ENCODE assay signal across 20 cellular contexts in genomic region chr4:41550308-41550707, GRCh38. TPM values are rescaled to one million over a fixed set of nuclear protein-coding genes. Genes with fewer than 3 reads are reported as not detected.
DNase-seq lines count a peak whose midpoint lies in the region; TF ChIP-seq lines count a peak whose summit lies in the region.
"Had no signal": no experiment of that assay in that cellular context is flagged by ENCODE, and none has a peak within 500 bp of the region (broad histone marks: within the 10 kb centered on the region; RNA-seq: fewer than 3 reads in every experiment).

No MANE protein-coding gene starts in this region.

- no peak overlapping the region for H2BK15ac ChIP-seq in mesenchymal stem cell (ENCODE audit: low read depth, poor library complexity, severe bottlenecking)

- no peak overlapping the region for H2BK120ac ChIP-seq in mesenchymal stem cell (ENCODE audit: low read depth, low read length)

- no peak overlapping the region for H3K9ac ChIP-seq in mesenchymal stem cell (ENCODE audit: low read length)

- H4K8ac ChIP-seq in mesenchymal stem cell (ENCODE audit: low read length): no peak overlapping the region

- H3K36me3 Mint-ChIP-seq in endothelial cell (ENCODE audit: low read depth, unreplicated experiment): peaks cover 15% of the 10 kb centered on the region
- no peaks in the 10 kb centered on the region for H3K36me3 Mint-ChIP-seq in T-helper 2 cell treated with Interferon-gamma antibody and Interleukin-4, amounts not matched to agents 5 μg/mL and 100 μg/mL, for 36 hours (ENCODE audit: low read depth)
- H3K36me3 Mint-ChIP-seq: stimulated activated naive B cell treated with anti-CD40 and anti-IgM and Interleukin-4, amounts not matched to agents 10 μg/mL and 1 μg/mL and 100 μg/mL, for 72 hours had no signal

- H3K4me1 Mint-ChIP-seq in endothelial cell (ENCODE audit: unreplicated experiment): peaks cover 21% of the 10 kb centered on the region
- no peaks in the 10 kb centered on the region for H3K4me1 Mint-ChIP-seq in T-helper 2 cell treated with Interferon-gamma antibody and Interleukin-4, amounts not matched to agents 5 μg/mL and 100 μg/mL, for 36 hours (ENCODE audit: low read depth)
- H3K4me1 Mint-ChIP-seq: activated naive CD8-positive, alpha-beta T cell treated with anti-CD3 and anti-CD28 coated beads, Interleukin-2, amount 50 U/mL, for 24 hours; stimulated activated naive B cell treated with anti-CD40 and anti-IgM and Interleukin-4, amounts not matched to agents 10 μg/mL and 1 μg/mL and 100 μg/mL, for 72 hours had no signal

- no peaks in the 10 kb centered on the region for H3K9me3 ChIP-seq in mesenchymal stem cell (ENCODE audit: control insufficient read depth, low read length)
- H3K9me3 ChIP-seq: esophagus muscularis mucosa had no signal

- H3K36me3 ChIP-seq in mesenchymal stem cell (ENCODE audit: control insufficient read depth in 1 of 2, insufficient read depth in 2 of 2, low read depth in 1 of 2, low read length in 2 of 2): no peaks in the 10 kb centered on the region
- H3K36me3 ChIP-seq: cardiac muscle cell, esophagus muscularis mucosa had no signal

- DNase-seq in DMS53 (lab: John Stamatoyannopoulos, UW) (peak; percentile 79), DMS53 treated with DMSO at 0.1 percent for 48 hours (lab: John Stamatoyannopoulos, UW; ENCODE audit: unreplicated experiment) (no peak), LHCN-M2 (ENCODE audit: low read depth) (peak; percentile 19), endothelial cell (ENCODE audit: low spot score) (no peak), mesenchymal stem cell (peak; percentile 62), UCSD-AML1 (lab: John Stamatoyannopoulos, UW; ENCODE audit: unreplicated experiment) (no peak), SHP77 treated with DMSO at 0.1 percent for 48 hours (lab: John Stamatoyannopoulos, UW) (no peak)
- no peak for DNase-seq in T-helper 2 cell treated with Interferon-gamma antibody and Interleukin-4, amounts not matched to agents 5 μg/mL and 100 μg/mL, for 36 hours (ENCODE audit: low spot score)
- DNase-seq: 8988T; activated CD4-positive, alpha-beta T cell treated with anti-CD3 and anti-CD28 coated beads for 1 hour; activated naive CD8-positive, alpha-beta T cell treated with anti-CD3 and anti-CD28 coated beads, Interleukin-2, amount 50 U/mL, for 24 hours; glutamatergic neuron; Karpas-422; midbrain; NCI-H524; stimulated activated naive B cell treated with anti-CD40 and anti-IgM and Interleukin-4, amounts not matched to agents 10 μg/mL and 1 μg/mL and 100 μg/mL, for 72 hours; T1000 had no signal

- H3K4me3 Mint-ChIP-seq in endothelial cell (ENCODE audit: unreplicated experiment): no peak overlapping the region
- no peak overlapping the region for H3K4me3 Mint-ChIP-seq in T-helper 2 cell treated with Interferon-gamma antibody and Interleukin-4, amounts not matched to agents 5 μg/mL and 100 μg/mL, for 36 hours
- H3K4me3 Mint-ChIP-seq: activated naive CD8-positive, alpha-beta T cell treated with anti-CD3 and anti-CD28 coated beads, Interleukin-2, amount 50 U/mL, for 24 hours; stimulated activated naive B cell treated with anti-CD40 and anti-IgM and Interleukin-4, amounts not matched to agents 10 μg/mL and 1 μg/mL and 100 μg/mL, for 72 hours had no signal

- H3K14ac ChIP-seq in mesenchymal stem cell (ENCODE audit: low read length in 2 of 2): no peak overlapping the region

- no peak overlapping the region for H2BK5ac ChIP-seq in mesenchymal stem cell (ENCODE audit: low read depth, low read length, poor library complexity, severe bottlenecking)

- H4K91ac ChIP-seq in mesenchymal stem cell (ENCODE audit: low read length): no peak overlapping the region

- no peak overlapping the region for H3K18ac ChIP-seq in mesenchymal stem cell (ENCODE audit: low read depth in 1 of 2, low read length in 2 of 2)

- H3K4me2 ChIP-seq in mesenchymal stem cell (ENCODE audit: low read length, poor library complexity, severe bottlenecking): no peak overlapping the region

- no peak for TF ChIP-seq CTCF in endothelial cell (IDR thresholded peaks at IDR 0.05; ENCODE audit: unreplicated experiment)

- no peak overlapping the region for H2AK5ac ChIP-seq in mesenchymal stem cell (ENCODE audit: low read length, severe bottlenecking)

- H2AFZ ChIP-seq in mesenchymal stem cell (ENCODE audit: low read depth, low read length): no peak overlapping the region

- peaks cover 5% of the 10 kb centered on the region for H3K27me3 Mint-ChIP-seq in endothelial cell (ENCODE audit: unreplicated experiment)
- H3K27me3 Mint-ChIP-seq in T-helper 2 cell treated with Interferon-gamma antibody and Interleukin-4, amounts not matched to agents 5 μg/mL and 100 μg/mL, for 36 hours (ENCODE audit: low read depth): no peaks in the 10 kb centered on the region
- H3K27me3 Mint-ChIP-seq: activated naive CD8-positive, alpha-beta T cell treated with anti-CD3 and anti-CD28 coated beads, Interleukin-2, amount 50 U/mL, for 24 hours had no signal

- no peak overlapping the region for H3K23ac ChIP-seq in mesenchymal stem cell (ENCODE audit: low read length in 2 of 2)

- no peak overlapping the region for H3K4ac ChIP-seq in mesenchymal stem cell (ENCODE audit: low read depth in 1 of 2, low read length in 2 of 2)

- peak overlapping the region; percentile 91 for H3K27ac Mint-ChIP-seq in endothelial cell (ENCODE audit: unreplicated experiment)
- H3K27ac Mint-ChIP-seq in T-helper 2 cell treated with Interferon-gamma antibody and Interleukin-4, amounts not matched to agents 5 μg/mL and 100 μg/mL, for 36 hours: no peak overlapping the region
- H3K27ac Mint-ChIP-seq: activated naive CD8-positive, alpha-beta T cell treated with anti-CD3 and anti-CD28 coated beads, Interleukin-2, amount 50 U/mL, for 24 hours; stimulated activated naive B cell treated with anti-CD40 and anti-IgM and Interleukin-4, amounts not matched to agents 10 μg/mL and 1 μg/mL and 100 μg/mL, for 72 hours had no signal

- H3K9me3 Mint-ChIP-seq in endothelial cell (ENCODE audit: unreplicated experiment): no peaks in the 10 kb centered on the region
- no peaks in the 10 kb centered on the region for H3K9me3 Mint-ChIP-seq in T-helper 2 cell treated with Interferon-gamma antibody and Interleukin-4, amounts not matched to agents 5 μg/mL and 100 μg/mL, for 36 hours
- H3K9me3 Mint-ChIP-seq: activated naive CD8-positive, alpha-beta T cell treated with anti-CD3 and anti-CD28 coated beads, Interleukin-2, amount 50 U/mL, for 24 hours; stimulated activated naive B cell treated with anti-CD40 and anti-IgM and Interleukin-4, amounts not matched to agents 10 μg/mL and 1 μg/mL and 100 μg/mL, for 72 hours had no signal

- no peak overlapping the region for H2BK12ac ChIP-seq in mesenchymal stem cell (ENCODE audit: low read length in 2 of 2)

- no peak overlapping the region for H3K27ac ChIP-seq in mesenchymal stem cell (ENCODE audit: low read length, poor library complexity, severe bottlenecking)
- H3K27ac ChIP-seq: cardiac muscle cell, esophagus muscularis mucosa, SK-N-MC had no signal

- H3K27me3 ChIP-seq in mesenchymal stem cell (ENCODE audit: control insufficient read depth in 1 of 2, insufficient read depth in 1 of 2, low read length in 2 of 2): no peaks in the 10 kb centered on the region
- H3K27me3 ChIP-seq: esophagus muscularis mucosa had no signal

- H3K79me1 ChIP-seq in mesenchymal stem cell (replicated peaks; ENCODE audit: low read length, poor library complexity, severe bottlenecking): no peaks in the 10 kb centered on the region

- H3K4me3 ChIP-seq in mesenchymal stem cell (ENCODE audit: insufficient read depth in 1 of 2, low read depth in 1 of 2, low read length in 2 of 2): no peak overlapping the region
- H3K4me3 ChIP-seq: cardiac muscle cell, esophagus muscularis mucosa, SK-N-MC had no signal

- no peaks in the 10 kb centered on the region for H3K4me1 ChIP-seq in mesenchymal stem cell (ENCODE audit: control insufficient read depth, insufficient read depth, low read depth, low read length)

RNA-seq across cellular contexts. Expression of gene LIMCH1, which starts 12.4 kb away (rescaled TPM):
- total RNA-seq in LHCN-M2 (2014; rRNA removed): 5.1 and 6.9 TPM in 2 replicates
- polyA plus RNA-seq in LHCN-M2 (2012): 11.0 TPM
- total RNA-seq in endothelial cell (ENCODE audit: unreplicated experiment): 257 TPM
- polyA plus RNA-seq in mesenchymal stem cell (2013, experiment 1 of 2): 30.9 TPM
- 33.6 TPM for polyA plus RNA-seq in mesenchymal stem cell (2013, experiment 2 of 2)

Comparison
In these comparisons a context has a peak if more than half of its experiments do, and no peak if none do; other contexts are left out.
1. DNase-seq: peak in DMS53 (single experiment), LHCN-M2 (single experiment) and mesenchymal stem cell (single experiment); none in DMS53 treated with DMSO at 0.1 percent for 48 hours (single experiment), endothelial cell (single experiment), UCSD-AML1 (single experiment), SHP77 treated with DMSO at 0.1 percent for 48 hours (single experiment) and T-helper 2 cell treated with Interferon-gamma antibody and Interleukin-4, amounts not matched to agents 5 μg/mL and 100 μg/mL, for 36 hours (single experiment).
2. RNA of gene LIMCH1, which starts 12.4 kb away (total RNA-seq): 257 TPM in endothelial cell (single experiment); 5.1 to 6.9 TPM in LHCN-M2; every median in the first group is over 10 times any median in the second.